Comparison of ENCODE assay signal across 14 cellular contexts in the genomic region with DNA sequence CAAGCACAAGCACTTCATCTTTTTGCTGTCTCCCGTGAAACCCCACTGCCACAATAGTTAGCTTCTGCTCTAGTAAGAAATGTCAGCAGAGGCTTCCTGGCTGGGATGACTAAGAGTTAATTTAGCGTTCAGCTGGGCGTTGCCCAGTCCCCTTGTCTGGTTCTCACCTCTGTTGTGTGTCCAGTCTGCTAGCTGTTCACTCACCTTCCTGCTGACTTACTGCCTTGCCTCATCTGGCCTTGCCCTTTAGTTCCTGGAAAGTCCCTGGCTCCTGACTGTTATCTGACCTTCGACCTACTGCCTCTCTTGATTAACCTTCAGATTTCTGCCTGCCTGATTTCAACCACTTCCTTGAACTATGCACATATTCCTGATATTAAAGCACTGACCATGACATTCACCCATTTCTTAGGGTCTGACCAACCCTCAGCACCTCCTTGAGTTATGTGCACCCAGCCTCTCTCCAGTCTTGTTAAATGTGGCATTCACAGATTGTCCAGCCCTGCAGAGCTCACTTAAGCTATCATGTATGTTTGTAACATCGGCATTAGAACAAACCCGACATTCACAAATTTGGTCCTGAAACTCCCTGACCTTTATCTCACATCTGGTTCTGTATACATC. TPM values are rescaled to one million over a fixed set of nuclear protein-coding genes. Genes with fewer than 3 reads are reported as not detected.
DNase-seq lines count a peak whose midpoint lies in the region; ATAC-seq, FAIRE-seq and TF ChIP-seq lines count a peak whose summit lies in the region.
"Had no signal": no experiment of that assay in that cellular context is flagged by ENCODE, and none has a peak within 500 bp of the region (broad histone marks: within the 10 kb centered on the region; RNA-seq: fewer than 3 reads in every experiment).

No MANE protein-coding gene starts in this region.

- no peak overlapping the region for H4K5ac ChIP-seq in H1 (ENCODE audit: insufficient read length, low read depth, low read length)

- H3K4me3 Mint-ChIP-seq in activated CD4-positive, alpha-beta T cell treated with anti-CD3 and anti-CD28 coated beads for 36 hours = no peak overlapping the region
- H3K4me3 Mint-ChIP-seq: T-helper 2 cell treated with Interferon-gamma antibody and Interleukin-4, amounts not matched to agents 5 μg/mL and 100 μg/mL, for 36 hours had no signal

- no peak for TF ChIP-seq CTCF in H1 (IDR thresholded peaks at IDR 0.05; ENCODE audit: control extremely low read depth in 1 of 3, insufficient read depth in 1 of 3, low read depth in 1 of 3, low read length in 3 of 3)

- no peak overlapping the region for H4K8ac ChIP-seq in H1 (ENCODE audit: extremely low read depth, insufficient read depth, low read length)
- peak overlapping the region; percentile 12 for H4K8ac ChIP-seq in trophoblast cell (ENCODE audit: low read depth, low read length)

- H3K4me2 ChIP-seq in H1 (ENCODE audit: insufficient read depth in 1 of 2, low read depth in 2 of 2, low read length in 2 of 2) (no peak overlapping the region), trophoblast cell (ENCODE audit: low read length) (peak overlapping the region; percentile 2)

- no peak overlapping the region for H3K27ac Mint-ChIP-seq in activated CD4-positive, alpha-beta T cell treated with anti-CD3 and anti-CD28 coated beads for 36 hours
- H3K27ac Mint-ChIP-seq: T-helper 2 cell treated with Interferon-gamma antibody and Interleukin-4, amounts not matched to agents 5 μg/mL and 100 μg/mL, for 36 hours had no signal

- peaks cover 0 to 7% (median 3%) of the 10 kb centered on the region in 4 experiments; a peak in 3 of 7 replicates for H3K4me1 ChIP-seq in H1 (replicated peaks in 1 of 4; ENCODE audit: control insufficient read depth in 3 of 4, insufficient read depth in 4 of 4, low read length in 3 of 4)
- peaks cover 8 to 12% of the 10 kb centered on the region in 2 experiments for H3K4me1 ChIP-seq in trophoblast cell (ENCODE audit: control insufficient read depth in 1 of 2, insufficient read depth in 2 of 2, low read length in 2 of 2)

- H3K27ac ChIP-seq in H1 (ENCODE audit: low read depth, low read length) (no peak overlapping the region), trophoblast cell (ENCODE audit: low read depth, low read length) (peak overlapping the region; percentile 22)
- H3K27ac ChIP-seq: parathyroid adenoma, tibial artery had no signal

- no peaks in the 10 kb centered on the region for H3K36me3 Mint-ChIP-seq in activated CD4-positive, alpha-beta T cell treated with anti-CD3 and anti-CD28 coated beads for 36 hours (ENCODE audit: low read depth)

- CTCF ChIA-PET in activated CD4-positive, alpha-beta T cell treated with anti-CD3 and anti-CD28 coated beads for 36 hours (lab: Charles Lee) = no interaction called here
- CTCF ChIA-PET in H1 (lab: Charles Lee; ENCODE audit: partially characterized antibody) = interaction anchor here (1.4 to 4.9 kb wide), 5 partner anchors 10 to 93 kb away, joined by 3 to 26 read pairs (median 8); no protein-coding TSS in a partner anchor

- H3K79me2 ChIP-seq in H1 (ENCODE audit: control insufficient read depth in 1 of 2, insufficient read depth in 2 of 2, low read length in 2 of 2) = no peaks in the 10 kb centered on the region
- no peaks in the 10 kb centered on the region for H3K79me2 ChIP-seq in trophoblast cell (ENCODE audit: control insufficient read depth, insufficient read depth, low read length, poor library complexity)
- H3K79me2 ChIP-seq: parathyroid adenoma had no signal

- H3K14ac ChIP-seq in H1 (ENCODE audit: insufficient read length) (no peak overlapping the region), trophoblast cell (ENCODE audit: low read length) (no peak overlapping the region)

- no peak overlapping the region; the same call in 1 of the 2 replicates for H2AK5ac ChIP-seq in H1 (ENCODE audit: low read depth, low read length)
- no peak overlapping the region for H2AK5ac ChIP-seq in trophoblast cell (ENCODE audit: low read length)

- no peak overlapping the region for H3K4ac ChIP-seq in H1 (replicated peaks; ENCODE audit: insufficient read length, low read depth, low read length)
- H3K4ac ChIP-seq in trophoblast cell (ENCODE audit: low read depth, low read length) = no peak overlapping the region

- H3K56ac ChIP-seq in H1 (replicated peaks; ENCODE audit: insufficient read length, low read depth, low read length) = no peak overlapping the region

- H3K4me3 ChIP-seq in H1 (ENCODE audit: extremely low read depth in 1 of 4, insufficient read depth in 2 of 4, low read depth in 3 of 4, low read length in 4 of 4) = no peak overlapping the region
- no peak overlapping the region for H3K4me3 ChIP-seq in trophoblast cell (ENCODE audit: low read depth, low read length)
- H3K4me3 ChIP-seq: tibial artery had no signal

- H2BK5ac ChIP-seq in H1 (ENCODE audit: low read depth, low read length) (no peak overlapping the region), trophoblast cell (ENCODE audit: low read depth, low read length, poor library complexity) (peak overlapping the region; percentile 47)

- H3K27me3 ChIP-seq in H1 (replicated peaks in 1 of 4; ENCODE audit: control insufficient read depth in 3 of 4, extremely low read depth in 1 of 4, insufficient read depth in 3 of 4, low read length in 3 of 4) = no peaks in the 10 kb centered on the region
- H3K27me3 ChIP-seq in trophoblast cell (ENCODE audit: insufficient read depth, low read length) = no peaks in the 10 kb centered on the region

- intact Hi-C loops in activated CD4-positive, alpha-beta T cell treated with anti-CD3 and anti-CD28 coated beads for 36 hours (cut with DNase I, micrococcal nuclease) = loop anchor here in 1 of 2 experiments (10.0 kb wide), 1 partner anchor 74 kb away; a partner anchor contains a TSS

- no peak for TF ChIP-seq EP300 in H1 (IDR thresholded peaks at IDR 0.05; ENCODE audit: borderline replicate concordance in 1 of 2, low read depth in 2 of 2, low read length in 2 of 2)

- H2AFZ ChIP-seq in H1 (ENCODE audit: low read length) (peak overlapping the region; percentile 62), trophoblast cell (ENCODE audit: insufficient read depth, low read length, poor library complexity) (no peak overlapping the region)
- H2AFZ ChIP-seq: parathyroid adenoma had no signal

- TF ChIP-seq POLR2A in H1 (IDR thresholded peaks at IDR 0.05; ENCODE audit: control extremely low read depth in 1 of 2, low read depth in 2 of 2, low read length in 2 of 2) = no peak

- POLR2A ChIA-PET in activated CD4-positive, alpha-beta T cell treated with anti-CD3 and anti-CD28 coated beads for 36 hours (lab: Charles Lee) = no interaction called here
- POLR2A ChIA-PET in H1 (lab: Charles Lee; ENCODE audit: partially characterized antibody) = interaction anchor here (0.5 to 1.1 kb wide), 2 partner anchors 17 to 297 kb away, joined by 3 read pairs; no protein-coding TSS in a partner anchor

- H4K12ac ChIP-seq in trophoblast cell (ENCODE audit: low read depth, low read length) = no peak overlapping the region

- H4K91ac ChIP-seq in H1 (replicated peaks; ENCODE audit: insufficient read length, low read length) = no peak overlapping the region
- peak overlapping the region; percentile 52 for H4K91ac ChIP-seq in trophoblast cell (ENCODE audit: low read depth, low read length)

- H2BK120ac ChIP-seq in H1 (replicated peaks; ENCODE audit: low read depth, low read length) (no peak overlapping the region), trophoblast cell (ENCODE audit: insufficient read depth, low read length, poor library complexity) (peak overlapping the region; percentile 43)

- no peaks in the 10 kb centered on the region for H4K20me1 ChIP-seq in H1 (replicated peaks in 1 of 2; ENCODE audit: control insufficient read depth in 1 of 2, insufficient read depth in 2 of 2, low read length in 2 of 2)

- no peak overlapping the region; the same call in 1 of the 2 replicates for H2BK20ac ChIP-seq in H1 (ENCODE audit: low read length)

- H3K18ac ChIP-seq in H1 (ENCODE audit: extremely low read depth, low read length) (no peak overlapping the region), trophoblast cell (ENCODE audit: low read length) (no peak overlapping the region)

- H3K36me3 ChIP-seq in H1 (ENCODE audit: control insufficient read depth in 2 of 4, insufficient read depth in 4 of 4, low read length in 3 of 4) (no peaks in the 10 kb centered on the region; a peak in 1 of 8 replicates), trophoblast cell (ENCODE audit: control insufficient read depth in 1 of 2, insufficient read depth in 2 of 2, low read length in 2 of 2) (no peaks in the 10 kb centered on the region)
- H3K36me3 ChIP-seq: tibial artery had no signal

- WGBS in H1 (ENCODE audit: extremely low coverage in 1 of 2, insufficient coverage in 1 of 2, insufficient read length in 1 of 2, insufficient replicate concordance in 2 of 2, low coverage in 1 of 2, low lambda C conversion rate in 2 of 2, missing lambda C conversion rate in 1 of 2), 2 experiments = 85% methylated on average over 6 of the region's 6 CpGs; no CpG with 5 or more reads in 1 of the 2 experiments
- WGBS in trophoblast cell (ENCODE audit: extremely low coverage, insufficient coverage, insufficient read length) = no CpG with 5 or more reads among the region's 6 CpGs

- H3K9me3 Mint-ChIP-seq in activated CD4-positive, alpha-beta T cell treated with anti-CD3 and anti-CD28 coated beads for 36 hours (ENCODE audit: low read depth) = peaks cover 6% of the 10 kb centered on the region

- H3K23ac ChIP-seq in H1 (ENCODE audit: insufficient read length) = no peak overlapping the region
- no peak overlapping the region for H3K23ac ChIP-seq in trophoblast cell (ENCODE audit: low read length)

- peaks cover 3% of the 10 kb centered on the region for H3K27me3 Mint-ChIP-seq in activated CD4-positive, alpha-beta T cell treated with anti-CD3 and anti-CD28 coated beads for 36 hours

- peak; percentile 7 for FAIRE-seq in H1 (lab: Jason Lieb, UNC)

- peak; percentile 23 for ATAC-seq in activated CD4-positive, alpha-beta T cell treated with anti-CD3 and anti-CD28 coated beads for 36 hours
- ATAC-seq in GM21381 (IDR thresholded peaks at IDR 0.05; ENCODE audit: unreplicated experiment) = no peak

- no peak overlapping the region for H2BK15ac ChIP-seq in H1 (ENCODE audit: low read length)

- H3K4me1 Mint-ChIP-seq in activated CD4-positive, alpha-beta T cell treated with anti-CD3 and anti-CD28 coated beads for 36 hours = peaks cover 37% of the 10 kb centered on the region

- no peak for TF ChIP-seq RAD21 in H1 (IDR thresholded peaks at IDR 0.05 in 1 of 2, conservative IDR thresholded peaks at IDR 0.05 in 1 of 2; ENCODE audit: low read depth in 2 of 2, low read length in 2 of 2)

- H3K23me2 ChIP-seq in H1 (ENCODE audit: low read depth, low read length) = no peaks in the 10 kb centered on the region

- no peaks in the 10 kb centered on the region for H3K9me3 ChIP-seq in H1 (ENCODE audit: insufficient read depth in 2 of 2, low read depth in 1 of 2, low read length in 1 of 2)
- H3K9me3 ChIP-seq in trophoblast cell (ENCODE audit: insufficient read depth, low read depth, low read length) = peaks cover 2% of the 10 kb centered on the region
- H3K9me3 ChIP-seq: tibial artery had no signal

- no peaks in the 10 kb centered on the region for H3K79me1 ChIP-seq in H1 (ENCODE audit: low read depth, low read length)
- peaks cover 7% of the 10 kb centered on the region for H3K79me1 ChIP-seq in trophoblast cell (ENCODE audit: low read length)

- peak; percentile 15 for DNase-seq in activated CD4-positive, alpha-beta T cell treated with anti-CD3 and anti-CD28 coated beads for 36 hours
- no peak for DNase-seq in activated CD4-positive, alpha-beta T cell treated with anti-CD3 and anti-CD28 coated beads for 1 hour
- DNase-seq in NOMO-1 treated with DMSO at 0.1 percent for 48 hours (lab: John Stamatoyannopoulos, UW; ENCODE audit: unreplicated experiment) (peak; percentile 21), H1 (ENCODE audit: low read depth in 1 of 2, low spot score in 2 of 2) (no peak), trophoblast cell (peak; percentile 2 to 5), HT-29 (ENCODE audit: low spot score) (no peak)
- DNase-seq in stimulated activated CD4-positive, alpha-beta T cell treated with anti-CD3 and anti-CD28 coated beads, Interleukin-2, amount 100 ng/mL, for 48 hours = no peak
- DNase-seq: NCI-H446, tibial artery had no signal

- H2BK12ac ChIP-seq in H1 (ENCODE audit: low read depth, low read length) (no peak overlapping the region; the same call in 1 of the 2 replicates), trophoblast cell (ENCODE audit: low read length) (peak overlapping the region; percentile 55)

- H3K9ac ChIP-seq in H1 (replicated peaks in 1 of 4; ENCODE audit: extremely low read depth in 1 of 4, low read depth in 3 of 4, low read length in 3 of 4) (no peak overlapping the region; a peak in 1 of 7 replicates), trophoblast cell (ENCODE audit: low read length) (no peak overlapping the region)
- H3K9ac ChIP-seq: parathyroid adenoma had no signal

RNA-seq across cellular contexts. Expression of a gene that starts 30.3 kb away (rescaled TPM):
- total RNA-seq in activated CD4-positive, alpha-beta T cell treated with anti-CD3 and anti-CD28 coated beads for 36 hours = not detected
- total RNA-seq in H1 (2021; fragmentation: NEBNext Ultra II Directional; extraction: Animal tissue kit (Norgen Biotek cat#: 25700)) = not detected in 2 replicates
- polyA plus RNA-seq in H1 (2011; rRNA removed) = not detected in 2 replicates
- not detected for polyA plus RNA-seq in H1 (2011; cell fraction: cytosol; rRNA removed)
- not detected for polyA plus RNA-seq in H1 (2011; cell fraction: nucleus; rRNA removed)
- not detected in 4 replicates for polyA plus RNA-seq in H1 (2012, experiment 1 of 2)
- not detected for polyA plus RNA-seq in H1 (2012, experiment 2 of 2)
- not detected for polyA plus RNA-seq in H1 (2013, experiment 1 of 2)
- polyA plus RNA-seq in H1 (2013, experiment 2 of 2) = not detected
- polyA minus RNA-seq in H1 (2011; rRNA and poly(A)+ RNA removed) = not detected in 2 replicates
- not detected for polyA minus RNA-seq in H1 (2011; cell fraction: cytosol; rRNA and poly(A)+ RNA removed)
- not detected for polyA minus RNA-seq in H1 (2011; cell fraction: nucleus; rRNA and poly(A)+ RNA removed)
- polyA plus RNA-seq in trophoblast cell (2013) = 0.10 TPM in 1 of 2 replicates, not detected in the other
- total RNA-seq in HT-29 (2014; rRNA removed; shearing (Covaris generic)) = not detected in 2 replicates
- total RNA-seq: dermis microvascular lymphatic vessel endothelial cell, mononuclear cell had no signal

Comparison
In these comparisons a context has a peak if more than half of its experiments do, and no peak if none do; other contexts are left out.
1. DNase-seq: peak in activated CD4-positive, alpha-beta T cell treated with anti-CD3 and anti-CD28 coated beads for 36 hours (single experiment), NOMO-1 treated with DMSO at 0.1 percent for 48 hours (single experiment) and trophoblast cell (2 of 2); none in activated CD4-positive, alpha-beta T cell treated with anti-CD3 and anti-CD28 coated beads for 1 hour (single experiment), H1 (0 of 2), stimulated activated CD4-positive, alpha-beta T cell treated with anti-CD3 and anti-CD28 coated beads, Interleukin-2, amount 100 ng/mL, for 48 hours (0 of 2) and HT-29 (single experiment).